In the genomic region with DNA sequence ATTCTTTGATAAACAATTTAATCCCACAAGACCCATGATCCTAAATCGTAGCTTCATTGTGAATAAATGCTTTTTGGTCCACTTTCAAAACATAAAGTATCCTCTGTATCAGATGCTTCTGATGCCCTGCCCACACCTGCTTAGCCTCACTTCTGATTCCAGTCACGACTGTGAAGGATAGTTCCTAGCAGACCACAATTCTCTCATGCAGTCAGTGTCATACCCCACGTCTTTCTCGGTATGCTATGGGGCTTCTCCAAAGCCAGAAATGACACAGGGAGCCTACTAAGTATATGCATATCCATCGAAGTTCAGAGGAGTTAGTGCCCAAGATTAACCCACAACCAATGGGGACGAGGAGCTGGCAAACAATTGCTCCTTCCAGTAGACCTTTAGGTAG, we compare ENCODE assay signal across 16 cellular contexts. TPM values are rescaled to one million over a fixed set of nuclear protein-coding genes. Genes with fewer than 3 reads are reported as not detected.
DNase-seq lines count a peak whose midpoint lies in the region; ATAC-seq lines count a peak whose summit lies in the region.
"Had no signal": no experiment of that assay in that cellular context is flagged by ENCODE, and none has a peak within 500 bp of the region (broad histone marks: within the 10 kb centered on the region; RNA-seq: fewer than 3 reads in every experiment).

No MANE protein-coding gene starts in this region.

- DNase-seq in stimulated activated naive CD8-positive, alpha-beta T cell treated with anti-CD3 and anti-CD28 coated beads, Interleukin-15, amount 100 ng/mL, for 72 hours: no peak
- DNase-seq in stimulated activated naive CD8-positive, alpha-beta T cell treated with anti-CD3 and anti-CD28 coated beads, Interleukin-15, Interleukin-2, amounts not matched to agents 100 U/mL and 50 U/mL, for 24 hours: no peak
- DNase-seq in aorta (no peak), MV-4-11 (lab: John Stamatoyannopoulos, UW) (no peak), retina (no peak)
- DNase-seq: BE2C; CD8-positive, alpha-beta T cell; COR-L47; DND-41; GDM1; GM23248 had no signal

- no peak overlapping the region for H3K27ac ChIP-seq in aorta (ENCODE audit: low read depth in 1 of 2, low read length in 2 of 2)
- H3K27ac ChIP-seq: GM23248, HL-60 had no signal

- no peak overlapping the region for H3K27ac Mint-ChIP-seq in stimulated activated naive CD8-positive, alpha-beta T cell treated with anti-CD3 and anti-CD28 coated beads, Interleukin-15, amount 100 ng/mL, for 72 hours
- H3K27ac Mint-ChIP-seq: CD14-positive monocyte; CD8-positive, alpha-beta T cell had no signal

- no peak overlapping the region for H3K4me3 Mint-ChIP-seq in stimulated activated naive CD8-positive, alpha-beta T cell treated with anti-CD3 and anti-CD28 coated beads, Interleukin-15, amount 100 ng/mL, for 72 hours
- H3K4me3 Mint-ChIP-seq: CD14-positive monocyte; CD8-positive, alpha-beta T cell had no signal

- no peaks in the 10 kb centered on the region for H3K27me3 ChIP-seq in aorta (ENCODE audit: control insufficient read depth in 1 of 2, insufficient read depth in 2 of 2, low read length in 1 of 2)

- no peaks in the 10 kb centered on the region for H3K4me1 ChIP-seq in aorta (ENCODE audit: control insufficient read depth in 1 of 2, insufficient read depth in 2 of 2, low read length in 2 of 2)
- H3K4me1 ChIP-seq: BE2C had no signal

- 88 to 90% methylated on average over 6 of the region's 6 CpGs for WGBS in aorta, 2 donors

- no peak overlapping the region for H3K4me3 ChIP-seq in aorta (ENCODE audit: low read length in 2 of 2)
- H3K4me3 ChIP-seq: GM23248 had no signal

- no peaks in the 10 kb centered on the region for H3K9me3 Mint-ChIP-seq in stimulated activated naive CD8-positive, alpha-beta T cell treated with anti-CD3 and anti-CD28 coated beads, Interleukin-15, amount 100 ng/mL, for 72 hours
- H3K9me3 Mint-ChIP-seq: CD8-positive, alpha-beta T cell had no signal

- intact Hi-C loops in aorta (cut with DNase I): no loop called here

- no peaks in the 10 kb centered on the region for H3K4me1 Mint-ChIP-seq in stimulated activated naive CD8-positive, alpha-beta T cell treated with anti-CD3 and anti-CD28 coated beads, Interleukin-15, amount 100 ng/mL, for 72 hours
- H3K4me1 Mint-ChIP-seq: CD14-positive monocyte had no signal

- H3K27me3 Mint-ChIP-seq in stimulated activated naive CD8-positive, alpha-beta T cell treated with anti-CD3 and anti-CD28 coated beads, Interleukin-15, amount 100 ng/mL, for 72 hours: peaks cover 7% of the 10 kb centered on the region

- H3K9me3 ChIP-seq in aorta (ENCODE audit: control insufficient read depth, low read length): peaks cover 2% of the 10 kb centered on the region
- H3K9me3 ChIP-seq: BE2C had no signal

- no peaks in the 10 kb centered on the region for H3K36me3 ChIP-seq in aorta (ENCODE audit: control insufficient read depth in 1 of 2, insufficient read depth in 2 of 2, low read length in 1 of 2)
- H3K36me3 ChIP-seq: BE2C had no signal

- ATAC-seq in stimulated activated naive CD8-positive, alpha-beta T cell treated with anti-CD3 and anti-CD28 coated beads, Interleukin-15, amount 100 ng/mL, for 72 hours: peak; percentile 37
- no peak for ATAC-seq in stimulated activated naive CD8-positive, alpha-beta T cell treated with anti-CD3 and anti-CD28 coated beads, Interleukin-15, Interleukin-2, amounts not matched to agents 100 U/mL and 50 U/mL, for 24 hours
- ATAC-seq in GM21526 (IDR thresholded peaks at IDR 0.05; ENCODE audit: low FRiP score, unreplicated experiment): peak; percentile 53
- peak; percentile 51 for ATAC-seq in HG03520 (IDR thresholded peaks at IDR 0.05; ENCODE audit: unreplicated experiment)
- ATAC-seq in aorta (ENCODE audit: low FRiP score): no peak
- ATAC-seq: CD8-positive, alpha-beta T cell; HCT116 had no signal

RNA-seq across cellular contexts. Expression of a gene that starts 27.6 kb away (rescaled TPM):
- total RNA-seq in aorta: 1 to 10 TPM; 8.8 to 8.9 TPM
- polyA plus RNA-seq in aorta: 1 to 10 TPM in 1 of 2 donors, under 1 TPM in 1; 0.38 to 1.5 TPM
- total RNA-seq: CD8-positive, alpha-beta T cell; GM23248 had no signal
- polyA plus RNA-seq: CD14-positive monocyte, GM23248 had no signal

Comparison
In these comparisons a context has a peak if more than half of its experiments do, and no peak if none do; other contexts are left out.
1. ATAC-seq: peak in stimulated activated naive CD8-positive, alpha-beta T cell treated with anti-CD3 and anti-CD28 coated beads, Interleukin-15, amount 100 ng/mL, for 72 hours (single experiment), GM21526 (single experiment) and HG03520 (single experiment); none in stimulated activated naive CD8-positive, alpha-beta T cell treated with anti-CD3 and anti-CD28 coated beads, Interleukin-15, Interleukin-2, amounts not matched to agents 100 U/mL and 50 U/mL, for 24 hours (single experiment) and aorta (single experiment).